ENCODE assay signal across 8 cellular contexts in the genomic region with DNA sequence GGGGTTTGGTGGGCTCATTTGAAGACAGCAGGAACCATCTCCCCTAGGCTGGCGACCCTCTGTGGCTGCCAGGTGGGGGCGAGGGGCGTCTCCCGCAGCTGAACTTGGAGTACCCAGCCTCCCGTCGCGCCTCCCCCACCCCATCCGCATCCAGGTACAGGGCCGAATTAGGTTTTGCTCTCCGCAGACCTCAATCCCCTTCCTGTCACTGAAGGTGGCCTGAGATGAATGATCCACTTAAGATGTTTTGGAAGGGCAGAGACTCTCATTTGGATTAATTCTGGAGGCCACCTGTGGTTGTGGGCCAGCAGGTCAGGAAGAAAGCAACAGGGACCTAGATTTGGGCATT. TPM values are rescaled to one million over a fixed set of nuclear protein-coding genes. Genes with fewer than 3 reads are reported as not detected.
A peak's percentile ranks its signal among the peaks of the same experiment; 100 is the strongest.
DNase-seq lines count a peak whose midpoint lies in the region; ATAC-seq, FAIRE-seq and TF ChIP-seq lines count a peak whose summit lies in the region.

No MANE protein-coding gene starts in this region.

- H3K9me3 Mint-ChIP-seq in activated naive CD4-positive, alpha-beta T cell treated with anti-CD3 and anti-CD28 coated beads, Interleukin-2, amount 10 ng/mL, durations not matched to agents 7 days and 5 days: no peaks in the 10 kb centered on the region
- peaks cover 2% of the 10 kb centered on the region for H3K9me3 Mint-ChIP-seq in activated naive CD8-positive, alpha-beta T cell treated with anti-CD3 and anti-CD28 coated beads, Interleukin-2, amount 10 ng/mL, durations not matched to agents 7 days and 5 days

- ATAC-seq in activated naive CD8-positive, alpha-beta T cell treated with anti-CD3 and anti-CD28 coated beads, Interleukin-2, amount 10 ng/mL, durations not matched to agents 7 days and 5 days (ENCODE audit: low read depth): peak; percentile 15
- ATAC-seq in HepG2 (no peak; the same call in 2 of the 3 replicates), upper lobe of left lung (ENCODE audit: low FRiP score in 2 of 2) (peak in 1 of 2 donors; percentile 51)

- BruUV-seq in HepG2 (replicated peaks; lab: Mats Ljungman, UMichigan): no TSS peak

- H3K4me3 ChIP-seq in HepG2 (replicated peaks in 1 of 3; ENCODE audit: insufficient read depth in 1 of 3, low read depth in 2 of 3, low read length in 3 of 3) (peak overlapping the region; percentile 54 to 81 (median 63); a peak in 5 of 6 replicates), upper lobe of left lung (peak overlapping the region; percentile 66 to 78 (median 74))

- DNase-seq in activated naive CD4-positive, alpha-beta T cell treated with anti-CD3 and anti-CD28 coated beads, Interleukin-2, amount 10 ng/mL, durations not matched to agents 7 days and 5 days: no peak
- DNase-seq in activated naive CD4-positive, alpha-beta T cell treated with Interleukin-2 at 50 U/mL for 16 hours: no peak
- DNase-seq in activated naive CD8-positive, alpha-beta T cell treated with anti-CD3 and anti-CD28 coated beads, Interleukin-2, amount 10 ng/mL, durations not matched to agents 7 days and 5 days: no peak
- DNase-seq in HepG2 (ENCODE audit: low spot score) (no peak), upper lobe of left lung (no peak), NOMO-1 treated with dmso at 0.1 percent for 144 hours (lab: John Stamatoyannopoulos, UW; ENCODE audit: unreplicated experiment) (no peak), retina (no peak)
- DNase-seq in stimulated activated CD4-positive, alpha-beta T cell treated with anti-CD3 and anti-CD28 coated beads, Interleukin-1b, Interleukin-23, amount 100 ng/mL, for 48 hours: no peak

- peak overlapping the region; percentile 98 for H3K4me2 ChIP-seq in HepG2 (ENCODE audit: low read depth, low read length)

- TF ChIP-seq CTCF in HepG2 (CRISPR knock-in tag; IDR thresholded peaks at IDR 0.05): no peak
- TF ChIP-seq CTCF in upper lobe of left lung (IDR thresholded peaks at IDR 0.05): no peak

- H3K27ac Mint-ChIP-seq in activated naive CD4-positive, alpha-beta T cell treated with anti-CD3 and anti-CD28 coated beads, Interleukin-2, amount 10 ng/mL, durations not matched to agents 7 days and 5 days: peak overlapping the region; percentile 79
- H3K27ac Mint-ChIP-seq in activated naive CD8-positive, alpha-beta T cell treated with anti-CD3 and anti-CD28 coated beads, Interleukin-2, amount 10 ng/mL, durations not matched to agents 7 days and 5 days: peak overlapping the region; percentile 98

- TF ChIP-seq POLR2A in HepG2 (IDR thresholded peaks at IDR 0.05; ENCODE audit: insufficient read depth in 1 of 2, low read depth in 2 of 2, low read length in 2 of 2) (no peak), upper lobe of left lung (IDR thresholded peaks at IDR 0.05) (no peak)

- in situ Hi-C loops in HepG2 (cut with HindIII; ENCODE audit: extremely low pct_ligation_motif_present, low pct_unique_long_range_greater_than_20kb): no loop called here

- peaks cover 4% of the 10 kb centered on the region; the same call in 1 of the 2 replicates for H3K4me1 ChIP-seq in HepG2 (ENCODE audit: insufficient read depth, low read length)
- peaks cover 3 to 18% (median 11%) of the 10 kb centered on the region in 4 donors for H3K4me1 ChIP-seq in upper lobe of left lung

- peaks cover 37% of the 10 kb centered on the region for H3K27me3 Mint-ChIP-seq in activated naive CD4-positive, alpha-beta T cell treated with anti-CD3 and anti-CD28 coated beads, Interleukin-2, amount 10 ng/mL, durations not matched to agents 7 days and 5 days
- peaks cover 2% of the 10 kb centered on the region for H3K27me3 Mint-ChIP-seq in activated naive CD8-positive, alpha-beta T cell treated with anti-CD3 and anti-CD28 coated beads, Interleukin-2, amount 10 ng/mL, durations not matched to agents 7 days and 5 days

- no peaks in the 10 kb centered on the region for H4K20me1 ChIP-seq in HepG2 (ENCODE audit: insufficient read depth, low read length)

- TF ChIP-seq RAD21 in HepG2 (CRISPR knock-in tag; IDR thresholded peaks at IDR 0.05): no peak

- no peak overlapping the region for H3K9ac ChIP-seq in HepG2 (ENCODE audit: insufficient read depth, low read depth, low read length)

- H2AFZ ChIP-seq in HepG2 (ENCODE audit: low read length): no peak overlapping the region

- H3K27ac ChIP-seq in HepG2 (ENCODE audit: extremely low read length, insufficient read depth, low read length): no peak overlapping the region
- peak overlapping the region in 3 of 4 donors; percentile 71 to 88 (median 82) for H3K27ac ChIP-seq in upper lobe of left lung

- POLR2A ChIA-PET in activated naive CD8-positive, alpha-beta T cell treated with anti-CD3 and anti-CD28 coated beads, Interleukin-2, amount 10 ng/mL, durations not matched to agents 7 days and 5 days (lab: Charles Lee): no interaction called here
- POLR2A ChIA-PET in HepG2 (lab: Yijun Ruan, JAX): no interaction called here

- H3K36me3 Mint-ChIP-seq in activated naive CD4-positive, alpha-beta T cell treated with anti-CD3 and anti-CD28 coated beads, Interleukin-2, amount 10 ng/mL, durations not matched to agents 7 days and 5 days: peaks cover 21% of the 10 kb centered on the region
- H3K36me3 Mint-ChIP-seq in activated naive CD8-positive, alpha-beta T cell treated with anti-CD3 and anti-CD28 coated beads, Interleukin-2, amount 10 ng/mL, durations not matched to agents 7 days and 5 days: peaks cover 28% of the 10 kb centered on the region

- H3K27me3 ChIP-seq in HepG2 (ENCODE audit: control insufficient read depth in 1 of 2, insufficient read depth in 2 of 2, low read length in 2 of 2) (peaks cover 0 to 4% of the 10 kb centered on the region in 2 experiments; a peak in 3 of 5 replicates), upper lobe of left lung (no peaks in the 10 kb centered on the region)

- FAIRE-seq in HepG2 (lab: Jason Lieb, UNC): no peak

- H3K4me1 Mint-ChIP-seq in activated naive CD4-positive, alpha-beta T cell treated with anti-CD3 and anti-CD28 coated beads, Interleukin-2, amount 10 ng/mL, durations not matched to agents 7 days and 5 days: peaks cover 30% of the 10 kb centered on the region
- peaks cover 30% of the 10 kb centered on the region for H3K4me1 Mint-ChIP-seq in activated naive CD8-positive, alpha-beta T cell treated with anti-CD3 and anti-CD28 coated beads, Interleukin-2, amount 10 ng/mL, durations not matched to agents 7 days and 5 days

- intact Hi-C loops in HepG2 (cut with micrococcal nuclease; ENCODE audit: unreplicated experiment): no loop called here

- no peaks in the 10 kb centered on the region for H3K9me3 ChIP-seq in HepG2 (ENCODE audit: low read length)
- H3K9me3 ChIP-seq in upper lobe of left lung: no peaks in the 10 kb centered on the region

- CTCF ChIA-PET in activated naive CD4-positive, alpha-beta T cell treated with anti-CD3 and anti-CD28 coated beads, Interleukin-2, amount 10 ng/mL, durations not matched to agents 7 days and 5 days (lab: Charles Lee): interaction anchor here (0.8 to 1.2 kb wide), 2 partner anchors 8 to 11 kb away, joined by 3 to 4 read pairs; no protein-coding TSS in a partner anchor
- CTCF ChIA-PET in HepG2 (lab: Yijun Ruan, JAX; ENCODE audit: low intra/inter-chr PET ratio, low total read pairs): no interaction called here

- peak overlapping the region; percentile 90 for H3K4me3 Mint-ChIP-seq in activated naive CD4-positive, alpha-beta T cell treated with anti-CD3 and anti-CD28 coated beads, Interleukin-2, amount 10 ng/mL, durations not matched to agents 7 days and 5 days
- peak overlapping the region; percentile 98 for H3K4me3 Mint-ChIP-seq in activated naive CD8-positive, alpha-beta T cell treated with anti-CD3 and anti-CD28 coated beads, Interleukin-2, amount 10 ng/mL, durations not matched to agents 7 days and 5 days

- no peaks in the 10 kb centered on the region for H3K36me3 ChIP-seq in HepG2 (replicated peaks in 1 of 2; ENCODE audit: control insufficient read depth in 1 of 2, insufficient read depth in 2 of 2, low read length in 2 of 2)
- H3K36me3 ChIP-seq in upper lobe of left lung: no peaks in the 10 kb centered on the region

- H3K79me2 ChIP-seq in HepG2 (ENCODE audit: insufficient read depth, low read length): no peaks in the 10 kb centered on the region

- no peak for TF ChIP-seq EP300 in HepG2 (IDR thresholded peaks at IDR 0.05; ENCODE audit: low read depth in 2 of 2, low read length in 2 of 2)
- no peak for TF ChIP-seq EP300 in HepG2 (CRISPR knock-in tag; IDR thresholded peaks at IDR 0.05; ENCODE audit: borderline replicate concordance)
- no peak for TF ChIP-seq EP300 in upper lobe of left lung (IDR thresholded peaks at IDR 0.05)

- WGBS in HepG2 (ENCODE audit: low lambda C conversion rate): 52% methylated on average over 10 of the region's 10 CpGs
- 11% methylated on average over 10 of the region's 10 CpGs; no CpG with 5 or more reads in 1 of the 2 donors for WGBS in upper lobe of left lung, 2 donors

TF ChIP-seq in HepG2, 621 proteins besides CTCF, POLR2A, EP300 and RAD21 (continues in another document):
- TF ChIP-seq ZNF235 (CRISPR knock-in tag; IDR thresholded peaks at IDR 0.05; ENCODE audit: borderline replicate concordance): 0 out of 2 replicates have a peak, but pooled peaks have one; percentile 52

RNA-seq across cellular contexts. Expression of gene CD83, which starts 0.5 kb away (rescaled TPM):
- total RNA-seq in activated naive CD8-positive, alpha-beta T cell treated with anti-CD3 and anti-CD28 coated beads, Interleukin-2, amount 10 ng/mL, durations not matched to agents 7 days and 5 days: 10 to 100 TPM; 10.5 to 11.5 TPM
- total RNA-seq in HepG2 (2016; rRNA removed; fragmentation: Illumina TruSeq; extraction: Trizol): 1.7 and 2.3 TPM in 2 replicates
- total RNA-seq in HepG2 (2016; cell fraction: cytosol; rRNA removed; fragmentation: Illumina TruSeq; extraction: Trizol; ENCODE audit: low read depth): 1.1 and 1.2 TPM in 2 replicates
- total RNA-seq in HepG2 (2016; cell fraction: insoluble cytoplasmic fraction; rRNA removed; fragmentation: Illumina TruSeq; extraction: Trizol): 1.9 and 3.0 TPM in 2 replicates
- total RNA-seq in HepG2 (2016; cell fraction: membrane; rRNA removed; fragmentation: Illumina TruSeq; extraction: Trizol): 2.0 and 2.5 TPM in 2 replicates
- total RNA-seq in HepG2 (2016; cell fraction: nucleus; rRNA removed; fragmentation: Illumina TruSeq; extraction: Trizol): 2.2 and 2.3 TPM in 2 replicates
- polyA plus RNA-seq in HepG2 (2011; rRNA removed): 0.46 and 0.51 TPM in 2 replicates
- 0.28 and 0.55 TPM in 2 replicates for polyA plus RNA-seq in HepG2 (2011; cell fraction: cytosol; rRNA removed)
- polyA plus RNA-seq in HepG2 (2011; cell fraction: nucleus; rRNA removed): 0.24 and 0.35 TPM in 2 replicates
- polyA plus RNA-seq in HepG2 (2012): 0.89 and 1.4 TPM in 2 replicates
- 0.74 and 0.84 TPM in 2 replicates for polyA plus RNA-seq in HepG2 (2016; cell fraction: cytosol; fragmentation: Illumina TruSeq; extraction: Trizol; ENCODE audit: low read depth)
- 1.6 and 2.0 TPM in 2 replicates for polyA plus RNA-seq in HepG2 (2016; cell fraction: insoluble cytoplasmic fraction; fragmentation: Illumina TruSeq; extraction: Trizol; ENCODE audit: low read depth)
- polyA plus RNA-seq in HepG2 (2016; cell fraction: membrane; fragmentation: Illumina TruSeq; extraction: Trizol; ENCODE audit: low read depth): 1.7 and 1.8 TPM in 2 replicates
- 2.8 and 3.1 TPM in 2 replicates for polyA plus RNA-seq in HepG2 (2016; cell fraction: nucleus; fragmentation: Illumina TruSeq; extraction: Trizol; ENCODE audit: insufficient read depth, low read depth)
- 0.36 and 7.7 TPM in 2 replicates for polyA minus RNA-seq in HepG2 (2011; rRNA and poly(A)+ RNA removed; ENCODE audit: low replicate concordance)
- not detected in 2 replicates for polyA minus RNA-seq in HepG2 (2011; cell fraction: cytosol; rRNA and poly(A)+ RNA removed)
- polyA minus RNA-seq in HepG2 (2011; cell fraction: nucleus; rRNA and poly(A)+ RNA removed): 0.37 TPM in 1 of 2 replicates, not detected in the other
- 10 to 100 TPM; 13.6 to 40.6 (median 21.5) TPM for total RNA-seq in upper lobe of left lung
